Comparison of ENCODE assay signal across 1 cellular context in the genomic region with DNA sequence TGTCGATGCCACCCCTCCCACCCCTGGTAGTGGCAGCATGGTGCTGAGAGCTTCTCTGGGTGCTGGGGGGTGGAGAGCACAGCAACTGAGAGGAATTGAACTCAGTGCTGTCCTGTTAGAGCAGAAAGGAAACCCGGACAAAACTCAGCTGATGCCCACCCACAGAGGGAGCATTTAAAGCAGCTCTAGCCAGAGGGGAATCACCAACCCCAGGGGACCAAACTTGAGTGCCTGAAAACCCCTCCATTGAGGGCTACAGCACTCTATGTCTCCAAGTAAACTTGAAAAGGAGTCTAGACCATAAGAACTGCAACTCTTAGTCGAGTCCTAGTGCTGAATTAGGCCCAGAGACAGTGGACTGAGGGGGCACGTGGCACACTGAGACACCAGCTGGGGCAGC.
TF ChIP-seq lines count a peak whose summit lies in the region.

No MANE protein-coding gene starts in this region.

TF ChIP-seq in GM23338, 12 proteins besides CTCF, POLR2A, EP300 and RAD21 (continued from another document):
- TF ChIP-seq, protein P1, sequence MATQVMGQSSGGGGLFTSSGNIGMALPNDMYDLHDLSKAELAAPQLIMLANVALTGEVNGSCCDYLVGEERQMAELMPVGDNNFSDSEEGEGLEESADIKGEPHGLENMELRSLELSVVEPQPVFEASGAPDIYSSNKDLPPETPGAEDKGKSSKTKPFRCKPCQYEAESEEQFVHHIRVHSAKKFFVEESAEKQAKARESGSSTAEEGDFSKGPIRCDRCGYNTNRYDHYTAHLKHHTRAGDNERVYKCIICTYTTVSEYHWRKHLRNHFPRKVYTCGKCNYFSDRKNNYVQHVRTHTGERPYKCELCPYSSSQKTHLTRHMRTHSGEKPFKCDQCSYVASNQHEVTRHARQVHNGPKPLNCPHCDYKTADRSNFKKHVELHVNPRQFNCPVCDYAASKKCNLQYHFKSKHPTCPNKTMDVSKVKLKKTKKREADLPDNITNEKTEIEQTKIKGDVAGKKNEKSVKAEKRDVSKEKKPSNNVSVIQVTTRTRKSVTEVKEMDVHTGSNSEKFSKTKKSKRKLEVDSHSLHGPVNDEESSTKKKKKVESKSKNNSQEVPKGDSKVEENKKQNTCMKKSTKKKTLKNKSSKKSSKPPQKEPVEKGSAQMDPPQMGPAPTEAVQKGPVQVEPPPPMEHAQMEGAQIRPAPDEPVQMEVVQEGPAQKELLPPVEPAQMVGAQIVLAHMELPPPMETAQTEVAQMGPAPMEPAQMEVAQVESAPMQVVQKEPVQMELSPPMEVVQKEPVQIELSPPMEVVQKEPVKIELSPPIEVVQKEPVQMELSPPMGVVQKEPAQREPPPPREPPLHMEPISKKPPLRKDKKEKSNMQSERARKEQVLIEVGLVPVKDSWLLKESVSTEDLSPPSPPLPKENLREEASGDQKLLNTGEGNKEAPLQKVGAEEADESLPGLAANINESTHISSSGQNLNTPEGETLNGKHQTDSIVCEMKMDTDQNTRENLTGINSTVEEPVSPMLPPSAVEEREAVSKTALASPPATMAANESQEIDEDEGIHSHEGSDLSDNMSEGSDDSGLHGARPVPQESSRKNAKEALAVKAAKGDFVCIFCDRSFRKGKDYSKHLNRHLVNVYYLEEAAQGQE (IDR thresholded peaks at IDR 0.05; ENCODE audit: unreplicated experiment): no peak
- TF ChIP-seq EZH2 (IDR thresholded peaks at IDR 0.05; ENCODE audit: low read depth, unreplicated experiment) (no peak), STAT1 (IDR thresholded peaks at IDR 0.05; ENCODE audit: unreplicated experiment) (no peak), EZH2phosphoT487 (IDR thresholded peaks at IDR 0.05; ENCODE audit: unreplicated experiment) (no peak), ZNF114 (CRISPR knock-in tag; IDR thresholded peaks at IDR 0.05) (no peak)
